In the genomic region with DNA sequence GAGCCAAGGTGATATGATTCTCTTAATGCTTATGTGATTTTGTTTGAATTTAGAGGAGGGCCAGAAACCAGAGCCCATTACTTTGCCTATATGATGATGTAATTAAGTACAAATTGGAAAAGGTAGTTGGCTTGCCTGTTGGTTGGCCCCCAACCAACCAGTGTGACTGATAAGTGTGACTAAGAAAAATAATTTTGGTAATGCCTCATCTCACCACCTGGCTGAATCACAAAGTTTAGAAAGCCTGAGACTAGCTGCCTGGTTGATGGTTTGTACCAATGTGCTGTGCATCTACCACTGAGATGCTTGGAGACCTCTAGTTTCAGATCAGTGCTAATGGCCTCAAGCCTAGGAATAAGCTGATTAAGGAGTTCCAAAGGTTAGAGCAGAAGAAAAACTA, we compare ENCODE assay signal across 26 cellular contexts.
DNase-seq lines count a peak whose midpoint lies in the region; ATAC-seq, FAIRE-seq and TF ChIP-seq lines count a peak whose summit lies in the region.
"Had no signal": no experiment of that assay in that cellular context is flagged by ENCODE, and none has a peak within 500 bp of the region (broad histone marks: within the 10 kb centered on the region; RNA-seq: fewer than 3 reads in every experiment).

No MANE protein-coding gene starts in this region.

- 0 out of 2 replicates have a peak, but pooled peaks cover 9% of the 10 kb centered on the region for H3F3A ChIP-seq in GM23248 (ENCODE audit: insufficient read depth)

- ATAC-seq in GM19324 (IDR thresholded peaks at IDR 0.05; ENCODE audit: low FRiP score, unreplicated experiment): no peak
- ATAC-seq: esophagus mucosa; heart right ventricle; naive thymus-derived CD8-positive, alpha-beta T cell had no signal

- H3K9ac ChIP-seq in GM23248: no peak overlapping the region
- H3K9ac ChIP-seq: BLaER1 treated with 17β-estradiol and CSF1 and Interleukin-3, amounts not matched to agents 10 nM and 100 nM had no signal

- H3K4me2 ChIP-seq in GM23248 (ENCODE audit: unreplicated experiment): no peak overlapping the region
- H3K4me2 ChIP-seq: BLaER1 treated with 17β-estradiol and CSF1 and Interleukin-3, amounts not matched to agents 10 nM and 100 nM had no signal

- H3K4me3 ChIP-seq in GM23248 (no peak overlapping the region), bronchial epithelial cell (ENCODE audit: low read depth, low read length) (no peak overlapping the region)
- H3K4me3 ChIP-seq: BLaER1 treated with 17β-estradiol and CSF1 and Interleukin-3, amounts not matched to agents 10 nM and 100 nM; coronary artery; heart right ventricle; upper lobe of left lung had no signal

- no peaks in the 10 kb centered on the region for H3K9me2 ChIP-seq in GM23248 (ENCODE audit: insufficient read depth)

- no peak overlapping the region for H3K27ac ChIP-seq in GM23248
- H3K27ac ChIP-seq: BLaER1 treated with 17β-estradiol and CSF1 and Interleukin-3, amounts not matched to agents 10 nM and 100 nM; coronary artery; heart right ventricle; upper lobe of left lung had no signal

- no peak for FAIRE-seq in bronchial epithelial cell (lab: Jason Lieb, UNC)

- peaks cover 18% of the 10 kb centered on the region for H3K4me1 ChIP-seq in GM23248 (ENCODE audit: insufficient read depth)
- H3K4me1 ChIP-seq: BLaER1 treated with 17β-estradiol and CSF1 and Interleukin-3, amounts not matched to agents 10 nM and 100 nM; heart right ventricle; upper lobe of left lung had no signal

- H4K20me1 ChIP-seq in GM23248 (ENCODE audit: insufficient read depth): no peaks in the 10 kb centered on the region
- H4K20me1 ChIP-seq: BLaER1 treated with 17β-estradiol and CSF1 and Interleukin-3, amounts not matched to agents 10 nM and 100 nM had no signal

- no peaks in the 10 kb centered on the region for H3K9me3 ChIP-seq in GM23248 (ENCODE audit: low read depth)
- H3K9me3 ChIP-seq: BLaER1 treated with 17β-estradiol and CSF1 and Interleukin-3, amounts not matched to agents 10 nM and 100 nM had no signal

- H3K27me3 ChIP-seq in GM23248 (replicated peaks; ENCODE audit: insufficient read depth): peaks cover 18% of the 10 kb centered on the region
- H3K27me3 ChIP-seq in bronchial epithelial cell (ENCODE audit: control insufficient read depth, insufficient read depth, low read length): no peaks in the 10 kb centered on the region
- H3K27me3 ChIP-seq: BLaER1 treated with 17β-estradiol and CSF1 and Interleukin-3, amounts not matched to agents 10 nM and 100 nM; heart right ventricle; upper lobe of left lung had no signal

- no peak for TF ChIP-seq CTCF in bronchial epithelial cell (IDR thresholded peaks at IDR 0.05; ENCODE audit: insufficient read depth, low read length, severe bottlenecking)

- in situ Hi-C loops in GM23248 (cut with MboI): no loop called here

- no peaks in the 10 kb centered on the region for H3K36me3 ChIP-seq in GM23248 (ENCODE audit: low read depth)
- no peaks in the 10 kb centered on the region for H3K36me3 ChIP-seq in bronchial epithelial cell (ENCODE audit: control insufficient read depth, insufficient read depth, low read length)
- H3K36me3 ChIP-seq: BLaER1 treated with 17β-estradiol and CSF1 and Interleukin-3, amounts not matched to agents 10 nM and 100 nM; heart right ventricle; upper lobe of left lung had no signal

- peak; percentile 12 for DNase-seq in GM23248
- DNase-seq in NCI-H82 (lab: John Stamatoyannopoulos, UW): peak; percentile 47
- peak; percentile 88 for DNase-seq in bronchial epithelial cell (ENCODE audit: low read depth)
- peak; percentile 79 for DNase-seq in kidney tubule cell (ENCODE audit: low spot score)
- no peak for DNase-seq in AG08396 (ENCODE audit: low spot score)
- DNase-seq in activated naive CD4-positive, alpha-beta T cell treated with Interleukin-2 at 50 U/mL for 16 hours: no peak
- DNase-seq: activated CD4-positive, alpha-beta memory T cell treated with anti-CD3 and anti-CD28 coated beads for 36 hours; activated CD4-positive, CD25-positive, alpha-beta regulatory T cell treated with anti-CD3 and anti-CD28 coated beads, Interleukin-2, amount 50 U/mL, for 72 hours; activated CD8-positive, alpha-beta memory T cell treated with anti-CD3 and anti-CD28 coated beads, Interleukin-2, amount 50 U/mL, for 4 hours; activated naive CD4-positive, alpha-beta T cell treated with anti-CD3 and anti-CD28 coated beads, Interleukin-2, amount 10 ng/mL, durations not matched to agents 7 days and 5 days; effector memory CD4-positive, alpha-beta T cell; foreskin fibroblast; heart right ventricle; HFFc6; naive thymus-derived CD8-positive, alpha-beta T cell; NCI-H1092 treated with DMSO at 0.1 percent for 48 hours; NCI-H187 treated with DMSO at 0.1 percent for 48 hours; NCI-H2171; NK-92 treated with Interleukin-12 subunit alpha and Interleukin-12 subunit beta, amount 100 ng/mL, for 24 hours; SHP77 treated with DMSO at 0.1 percent for 48 hours; stimulated activated naive CD4-positive, alpha-beta T cell; upper lobe of left lung had no signal

- H2AFZ ChIP-seq in GM23248: no peak overlapping the region

- H3K79me2 ChIP-seq in GM23248 (ENCODE audit: insufficient read depth): no peaks in the 10 kb centered on the region

Comparison
In these comparisons a context has a peak if more than half of its experiments do, and no peak if none do; other contexts are left out.
1. DNase-seq: peak in GM23248 (single experiment), NCI-H82 (single experiment), bronchial epithelial cell (single experiment) and kidney tubule cell (single experiment); none in AG08396 (single experiment) and activated naive CD4-positive, alpha-beta T cell treated with Interleukin-2 at 50 U/mL for 16 hours (single experiment).